In the genomic region with DNA sequence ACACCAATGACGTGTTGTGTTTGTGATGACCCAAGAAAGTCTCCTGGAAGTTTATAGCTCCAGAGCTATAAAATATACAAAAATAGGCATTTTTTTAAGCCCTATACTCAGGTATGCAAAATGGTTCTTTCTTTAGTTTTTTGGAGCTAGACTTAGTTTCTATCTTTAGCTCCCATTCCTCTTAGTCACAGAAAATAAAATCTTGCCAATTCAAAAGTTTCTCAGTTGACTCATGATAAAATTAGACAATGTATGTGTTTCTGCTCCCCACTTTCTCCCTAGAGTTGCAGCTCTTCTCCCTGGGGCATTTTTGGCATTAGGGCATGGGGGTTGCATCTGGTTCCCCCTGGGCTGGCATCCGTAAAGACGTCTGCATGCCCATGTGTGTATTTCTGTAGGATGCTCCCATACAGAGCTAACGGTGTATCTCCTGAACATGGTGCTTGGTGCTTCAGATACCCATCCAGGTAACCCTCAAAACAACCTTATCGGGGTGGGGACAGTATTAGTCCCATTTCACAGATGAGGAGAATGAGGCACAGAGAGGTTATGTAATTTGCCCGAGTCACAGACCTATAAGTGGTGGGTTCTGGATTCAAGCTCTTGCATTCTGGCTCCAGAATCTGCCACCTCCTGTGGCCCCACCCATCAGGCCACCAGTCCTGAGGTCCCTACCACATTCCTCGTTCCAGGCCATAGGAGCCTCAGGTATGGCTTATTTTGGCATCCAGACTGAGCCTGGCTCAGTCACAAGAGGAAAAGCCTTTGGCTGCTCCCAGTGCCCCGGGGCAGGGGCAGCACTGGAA, we compare ENCODE assay signal across 1 cellular context.
TF ChIP-seq lines count a peak whose summit lies in the region.

No MANE protein-coding gene starts in this region.

TF ChIP-seq in SK-N-SH, 30 proteins besides CTCF, POLR2A, EP300 and RAD21:
- TF ChIP-seq GATA2 (CRISPR knock-in tag; IDR thresholded peaks at IDR 0.05) (no peak), MEF2A (IDR thresholded peaks at IDR 0.05; ENCODE audit: borderline replicate concordance, low read depth) (peak; percentile 23; the same call in 1 of the 2 replicates), GABPA (IDR thresholded peaks at IDR 0.05; ENCODE audit: low read depth) (no peak), FOSL2 (IDR thresholded peaks at IDR 0.05; ENCODE audit: borderline replicate concordance, low read depth) (peak; percentile 70), RFX5 (IDR thresholded peaks at IDR 0.05; ENCODE audit: low read length) (no peak), TCF12 (IDR thresholded peaks at IDR 0.05) (peak; percentile 45; the same call in 1 of the 2 replicates), MXI1 (IDR thresholded peaks at IDR 0.05; ENCODE audit: low read depth, low read length) (no peak), NFIC (IDR thresholded peaks at IDR 0.05; ENCODE audit: borderline replicate concordance) (peak; percentile 78), REST (IDR thresholded peaks at IDR 0.05; ENCODE audit: low read depth, low read length) (no peak), TEAD4 (IDR thresholded peaks at IDR 0.05; ENCODE audit: borderline replicate concordance, insufficient read depth) (peak; percentile 32; the same call in 1 of the 2 replicates), YY1 (IDR thresholded peaks at IDR 0.05; ENCODE audit: low read depth) (0 out of 2 replicates have a peak, but pooled peaks have one; percentile 18), JUND (IDR thresholded peaks at IDR 0.05) (peak; percentile 69), NRF1 (IDR thresholded peaks at IDR 0.05; ENCODE audit: low read depth, low read length) (no peak)
- TF ChIP-seq, protein P1, sequence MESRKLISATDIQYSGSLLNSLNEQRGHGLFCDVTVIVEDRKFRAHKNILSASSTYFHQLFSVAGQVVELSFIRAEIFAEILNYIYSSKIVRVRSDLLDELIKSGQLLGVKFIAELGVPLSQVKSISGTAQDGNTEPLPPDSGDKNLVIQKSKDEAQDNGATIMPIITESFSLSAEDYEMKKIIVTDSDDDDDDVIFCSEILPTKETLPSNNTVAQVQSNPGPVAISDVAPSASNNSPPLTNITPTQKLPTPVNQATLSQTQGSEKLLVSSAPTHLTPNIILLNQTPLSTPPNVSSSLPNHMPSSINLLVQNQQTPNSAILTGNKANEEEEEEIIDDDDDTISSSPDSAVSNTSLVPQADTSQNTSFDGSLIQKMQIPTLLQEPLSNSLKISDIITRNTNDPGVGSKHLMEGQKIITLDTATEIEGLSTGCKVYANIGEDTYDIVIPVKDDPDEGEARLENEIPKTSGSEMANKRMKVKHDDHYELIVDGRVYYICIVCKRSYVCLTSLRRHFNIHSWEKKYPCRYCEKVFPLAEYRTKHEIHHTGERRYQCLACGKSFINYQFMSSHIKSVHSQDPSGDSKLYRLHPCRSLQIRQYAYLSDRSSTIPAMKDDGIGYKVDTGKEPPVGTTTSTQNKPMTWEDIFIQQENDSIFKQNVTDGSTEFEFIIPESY (IDR thresholded peaks at IDR 0.05; ENCODE audit: borderline replicate concordance, low read depth) = no peak
- TF ChIP-seq, protein P2, sequence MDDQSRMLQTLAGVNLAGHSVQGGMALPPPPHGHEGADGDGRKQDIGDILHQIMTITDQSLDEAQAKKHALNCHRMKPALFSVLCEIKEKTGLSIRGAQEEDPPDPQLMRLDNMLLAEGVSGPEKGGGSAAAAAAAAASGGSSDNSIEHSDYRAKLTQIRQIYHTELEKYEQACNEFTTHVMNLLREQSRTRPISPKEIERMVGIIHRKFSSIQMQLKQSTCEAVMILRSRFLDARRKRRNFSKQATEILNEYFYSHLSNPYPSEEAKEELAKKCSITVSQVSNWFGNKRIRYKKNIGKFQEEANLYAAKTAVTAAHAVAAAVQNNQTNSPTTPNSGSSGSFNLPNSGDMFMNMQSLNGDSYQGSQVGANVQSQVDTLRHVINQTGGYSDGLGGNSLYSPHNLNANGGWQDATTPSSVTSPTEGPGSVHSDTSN (IDR thresholded peaks at IDR 0.05) = peak; percentile 52
